10 cellular contexts compared by ENCODE assay signal in genomic region chr15:22494466-22495113, GRCh38. TPM values are rescaled to one million over a fixed set of nuclear protein-coding genes. Genes with fewer than 3 reads are reported as not detected.
DNase-seq lines count a peak whose midpoint lies in the region; ATAC-seq and TF ChIP-seq lines count a peak whose summit lies in the region.
"Not testable (repeated sequence)": the region's sequence is repeated elsewhere in the genome, so short reads cannot be mapped to it uniquely, and the experiment has no call there.
"Had no signal": no experiment of that assay in that cellular context is flagged by ENCODE, and none has a peak within 500 bp of the region (broad histone marks: within the 10 kb centered on the region; RNA-seq: fewer than 3 reads in every experiment).

No MANE protein-coding gene starts in this region.

- H3K4me1 ChIP-seq in PC-9 (replicated peaks; ENCODE audit: insufficient read depth); breast epithelium; cardiac muscle cell (ENCODE audit: low read depth); uterus: not testable (repeated sequence)

- ATAC-seq in GM18909 (IDR thresholded peaks at IDR 0.05; ENCODE audit: poor library complexity, unreplicated experiment) (peak; percentile 45), naive B cell (ENCODE audit: low read depth in 2 of 2) (peak; percentile 37 to 55)

- H2AFZ ChIP-seq in PC-9, result not testable (repeated sequence)

- TF ChIP-seq POLR2A in breast epithelium (IDR thresholded peaks at IDR 0.05); uterus (IDR thresholded peaks at IDR 0.05): not testable (repeated sequence)

- not testable (repeated sequence) for H3K27ac ChIP-seq in PC-9, cardiac muscle cell
- H3K27ac ChIP-seq in breast epithelium (peak overlapping the region in 1 of 2 donors; percentile 44), uterus (peak overlapping the region in 1 of 2 donors; percentile 69)

- not testable (repeated sequence) for H4K20me1 ChIP-seq in PC-9 (ENCODE audit: insufficient read depth)

- CTCF ChIA-PET in PC-9 (lab: Charles Lee), result not testable (repeated sequence)

- not testable (repeated sequence) for H3K9me2 ChIP-seq in PC-9 (ENCODE audit: insufficient read depth)

- BruUV-seq in PC-9 (replicated peaks; lab: Mats Ljungman, UMichigan), result not testable (repeated sequence)

- not testable (repeated sequence) for H3K4me1 Mint-ChIP-seq in naive B cell

- not testable (repeated sequence) for H3K79me2 ChIP-seq in PC-9 (ENCODE audit: low read depth)

- H3K36me3 Mint-ChIP-seq in naive B cell, result not testable (repeated sequence)

- H3K4me3 ChIP-seq in PC-9 (peak overlapping the region; percentile 52; the same call in 1 of the 2 replicates), breast epithelium (peak overlapping the region; percentile 29 to 62 (median 49)), uterus (peak overlapping the region; percentile 25 to 47)
- H3K4me3 ChIP-seq in cardiac muscle cell, result not testable (repeated sequence)

- POLR2A ChIA-PET in PC-9 (lab: Charles Lee; ENCODE audit: unreplicated experiment), result not testable (repeated sequence)

- H3K36me3 ChIP-seq in PC-9 (ENCODE audit: low read depth); breast epithelium; cardiac muscle cell; uterus: not testable (repeated sequence)

- DNase-seq in PC-9 (peak; percentile 40 to 88), breast epithelium (ENCODE audit: low spot score in 2 of 2) (peak; percentile 28 to 50), cardiac muscle cell (ENCODE audit: low read depth in 1 of 2, low spot score in 1 of 2) (peak; percentile 65 to 74), naive B cell (peak; percentile 48), uterus (peak; percentile 52 to 65)
- peak; percentile 0 to 20 (median 1) for DNase-seq in activated CD8-positive, alpha-beta memory T cell treated with anti-CD3 and anti-CD28 coated beads for 48 hours (ENCODE audit: low read depth in 2 of 3, low spot score in 2 of 3)
- peak; percentile 35 for DNase-seq in stimulated activated CD4-positive, alpha-beta T cell treated with anti-CD3 and anti-CD28 coated beads, Interleukin-15, amount 100 ng/mL, for 24 hours

- not testable (repeated sequence) for H3K27me3 Mint-ChIP-seq in naive B cell

- not testable (repeated sequence) for TF ChIP-seq CTCF in PC-9 (conservative IDR thresholded peaks at IDR 0.05); breast epithelium (IDR thresholded peaks at IDR 0.05); cardiac muscle cell (IDR thresholded peaks at IDR 0.05; ENCODE audit: low read depth, low read length); uterus (IDR thresholded peaks at IDR 0.05)

- not testable (repeated sequence) for H3F3A ChIP-seq in PC-9 (ENCODE audit: insufficient read depth, low read depth)

- intact Hi-C loops in PC-9 (cut with micrococcal nuclease; ENCODE audit: unreplicated experiment); breast epithelium (cut with DNase I; ENCODE audit: low total_unique reads); uterus (cut with DNase I; ENCODE audit: low total_unique reads): not testable (repeated sequence)

- H3K4me3 Mint-ChIP-seq in naive B cell, result peak overlapping the region; percentile 63 to 91 (median 86)

- H3K27me3 ChIP-seq in PC-9 (ENCODE audit: insufficient read depth, low read depth); breast epithelium; cardiac muscle cell; uterus: not testable (repeated sequence)

- H3K9me3 Mint-ChIP-seq in naive B cell, result not testable (repeated sequence)

- H3K27ac Mint-ChIP-seq in naive B cell, result not testable (repeated sequence)

- 0 out of 2 replicates have a peak overlapping the region, but pooled peaks have one; percentile 46 for H3K4me2 ChIP-seq in PC-9

- not testable (repeated sequence) for H3K9me3 ChIP-seq in PC-9 (ENCODE audit: insufficient read depth, low read depth); breast epithelium; cardiac muscle cell (ENCODE audit: low read depth); uterus

RNA-seq across cellular contexts. Expression of gene GOLGA6L22, which starts 35.9 kb away (rescaled TPM):
- total RNA-seq in PC-9 (2021) (not detected in 2 replicates), breast epithelium (not detected), cardiac muscle cell (not detected in 2 replicates), uterus (not detected)
- polyA plus RNA-seq in cardiac muscle cell (not detected in 2 replicates), naive B cell (ENCODE audit: low read depth in 6 of 6) (not detected)
- total RNA-seq: temporal lobe had no signal
- polyA plus RNA-seq: keratinocyte had no signal

Comparison
In these comparisons a context has a peak if more than half of its experiments do, and no peak if none do; other contexts are left out.
1. DNase-seq: peak in every context shown above with its lines; median percentile 70 in cardiac muscle cell; 64 in PC-9; 58 in uterus; 48 in naive B cell; 39 in breast epithelium; 35 in stimulated activated CD4-positive, alpha-beta T cell treated with anti-CD3 and anti-CD28 coated beads, Interleukin-15, amount 100 ng/mL, for 24 hours; 1 in activated CD8-positive, alpha-beta memory T cell treated with anti-CD3 and anti-CD28 coated beads for 48 hours.